ENCODE assay signal across 8 cellular contexts in the genomic region with DNA sequence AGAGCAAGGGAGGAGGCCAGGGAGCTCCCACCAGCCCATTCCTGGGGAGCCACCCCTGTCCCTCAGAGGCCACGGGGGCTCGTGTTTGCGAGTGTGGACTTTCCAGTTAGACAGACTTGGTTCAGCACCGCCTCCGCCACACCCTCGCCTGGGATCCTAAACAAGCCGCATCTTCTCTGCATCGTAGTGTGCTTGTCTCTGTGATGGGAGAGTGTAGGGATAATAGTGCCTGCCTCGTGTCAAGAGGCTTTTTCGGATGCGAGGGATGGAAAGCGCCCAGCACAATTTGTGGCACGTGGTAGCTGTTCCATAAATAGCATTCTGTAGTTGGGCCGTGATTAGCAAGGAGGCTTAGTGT. TPM values are rescaled to one million over a fixed set of nuclear protein-coding genes. Genes with fewer than 3 reads are reported as not detected.
DNase-seq lines count a peak whose midpoint lies in the region; ATAC-seq lines count a peak whose summit lies in the region.

No MANE protein-coding gene starts in this region.

- DNase-seq in NCI-H2227 treated with DMSO at 0.1 percent for 48 hours (lab: John Stamatoyannopoulos, UW) (peak; percentile 19), NCI-H2227 (lab: John Stamatoyannopoulos, UW; ENCODE audit: unreplicated experiment) (no peak), cerebellar cortex (ENCODE audit: low spot score) (peak; percentile 48), mesendoderm (no peak), NCI-H82 (lab: John Stamatoyannopoulos, UW) (no peak)

- H3K9ac ChIP-seq in mesendoderm (ENCODE audit: low read length): peak overlapping the region; percentile 29

- no peaks in the 10 kb centered on the region for H3K79me1 ChIP-seq in mesendoderm (ENCODE audit: low read length)

- no peak overlapping the region for H3K4ac ChIP-seq in mesendoderm (ENCODE audit: low read depth, low read length)

- no peak overlapping the region for H3K18ac ChIP-seq in mesendoderm (ENCODE audit: low read length)

- no peaks in the 10 kb centered on the region for H3K4me1 ChIP-seq in mesendoderm (ENCODE audit: control insufficient read depth, low read depth, low read length)

- H2BK5ac ChIP-seq in mesendoderm (ENCODE audit: low read length): no peak overlapping the region

- no peak overlapping the region for H4K8ac ChIP-seq in mesendoderm (ENCODE audit: low read depth, low read length)

- no peaks in the 10 kb centered on the region for H3K79me2 ChIP-seq in mesendoderm (ENCODE audit: control insufficient read depth, insufficient read depth, low read length)

- H3K36me3 ChIP-seq in mesendoderm (ENCODE audit: control insufficient read depth, insufficient read depth, low read length): no peaks in the 10 kb centered on the region

- no peak overlapping the region for H2AK5ac ChIP-seq in mesendoderm (ENCODE audit: low read length)

- H3K56ac ChIP-seq in mesendoderm (ENCODE audit: low read length): no peak overlapping the region

- no peak overlapping the region for H2BK15ac ChIP-seq in mesendoderm (replicated peaks; ENCODE audit: low read depth)

- H4K5ac ChIP-seq in mesendoderm (ENCODE audit: low read length): no peak overlapping the region

- H3K27ac ChIP-seq in mesendoderm (ENCODE audit: low read depth, low read length) (no peak overlapping the region), temporal lobe (ENCODE audit: low read depth, low read length) (peak overlapping the region; percentile 45)

- H3K4me3 ChIP-seq in mesendoderm (ENCODE audit: low read length): no peak overlapping the region

- no peak for ATAC-seq in HG02642 (IDR thresholded peaks at IDR 0.05; ENCODE audit: poor library complexity, unreplicated experiment)
- no peak for ATAC-seq in GM18867 (IDR thresholded peaks at IDR 0.05; ENCODE audit: unreplicated experiment)

- peaks cover 7% of the 10 kb centered on the region for H3K27me3 ChIP-seq in mesendoderm (ENCODE audit: insufficient read depth, low read length, poor library complexity)

- no peak overlapping the region for H3K23ac ChIP-seq in mesendoderm (ENCODE audit: low read length)

- WGBS in mesendoderm (ENCODE audit: extremely low coverage, insufficient coverage, low lambda C conversion rate): no CpG with 5 or more reads among the region's 14 CpGs

- H2BK120ac ChIP-seq in mesendoderm (ENCODE audit: low read depth, low read length): no peak overlapping the region

- H3K4me2 ChIP-seq in mesendoderm (ENCODE audit: low read length): no peak overlapping the region

RNA-seq across cellular contexts. Expression of a gene that starts 1.3 kb away (rescaled TPM):
- 2.9 TPM for polyA plus RNA-seq in mesendoderm (2013, experiment 1 of 2)
- polyA plus RNA-seq in mesendoderm (2013, experiment 2 of 2): 3.3 TPM
- total RNA-seq in temporal lobe: 8.6 TPM

Comparison
In these comparisons a context has a peak if more than half of its experiments do, and no peak if none do; other contexts are left out.
1. DNase-seq: peak in NCI-H2227 treated with DMSO at 0.1 percent for 48 hours (single experiment) and cerebellar cortex (single experiment); none in NCI-H2227 (single experiment), mesendoderm (single experiment) and NCI-H82 (single experiment).